In genomic region chr2:222655406-222655747, GRCh38 we compare ENCODE assay signal across 1 cellular context.
A peak's percentile ranks its signal among the peaks of the same experiment; 100 is the strongest.
TF ChIP-seq lines count a peak whose summit lies in the region.

No MANE protein-coding gene starts in this region.

TF ChIP-seq in HepG2, 621 proteins besides CTCF, POLR2A, EP300 and RAD21:
- TF ChIP-seq HDAC1 (CRISPR knock-in tag; IDR thresholded peaks at IDR 0.05) = no peak
- no peak for TF ChIP-seq EHMT2 (IDR thresholded peaks at IDR 0.05; ENCODE audit: borderline replicate concordance, low read depth, low read length)
- no peak for TF ChIP-seq ELK4 (CRISPR knock-in tag; IDR thresholded peaks at IDR 0.05; ENCODE audit: borderline replicate concordance)
- TF ChIP-seq ZNF337 (CRISPR knock-in tag; IDR thresholded peaks at IDR 0.05; ENCODE audit: borderline replicate concordance, low read depth) = no peak
- TF ChIP-seq ATF2 (CRISPR knock-in tag; IDR thresholded peaks at IDR 0.05) = no peak
- no peak for TF ChIP-seq POGK (CRISPR knock-in tag; conservative IDR thresholded peaks at IDR 0.05)
- no peak for TF ChIP-seq ZNF414 (CRISPR knock-in tag; IDR thresholded peaks at IDR 0.05)
- TF ChIP-seq SAFB2 (CRISPR knock-in tag; IDR thresholded peaks at IDR 0.05; ENCODE audit: borderline replicate concordance, low read depth) = no peak
- no peak for TF ChIP-seq SETDB1 (CRISPR knock-in tag; IDR thresholded peaks at IDR 0.05; ENCODE audit: borderline replicate concordance)
- TF ChIP-seq RORA (CRISPR knock-in tag; IDR thresholded peaks at IDR 0.05) = no peak
- no peak for TF ChIP-seq ZNF800 (CRISPR knock-in tag; IDR thresholded peaks at IDR 0.05)
- 0 out of 2 replicates have a peak, but pooled peaks have one; percentile 18 for TF ChIP-seq ZNF383 (CRISPR knock-in tag; IDR thresholded peaks at IDR 0.05; ENCODE audit: borderline replicate concordance)
- 0 out of 2 replicates have a peak, but pooled peaks have one; percentile 23 for TF ChIP-seq SMAD9 (CRISPR knock-in tag; IDR thresholded peaks at IDR 0.05)
- no peak for TF ChIP-seq PHF20 (CRISPR knock-in tag; IDR thresholded peaks at IDR 0.05)
- no peak for TF ChIP-seq JARID2 (CRISPR knock-in tag; IDR thresholded peaks at IDR 0.05; ENCODE audit: insufficient replicate concordance)
- no peak for TF ChIP-seq ZNF232 (CRISPR knock-in tag; IDR thresholded peaks at IDR 0.05; ENCODE audit: borderline replicate concordance)
- no peak for TF ChIP-seq THYN1 (CRISPR knock-in tag; IDR thresholded peaks at IDR 0.05; ENCODE audit: borderline replicate concordance, low read depth)
- TF ChIP-seq POLR2AphosphoS2 (IDR thresholded peaks at IDR 0.05; ENCODE audit: low read depth, low read length) = 0 out of 2 replicates have a peak, but pooled peaks have one; percentile 21
- TF ChIP-seq AKAP8 (CRISPR knock-in tag; IDR thresholded peaks at IDR 0.05) = no peak
- TF ChIP-seq ATM (IDR thresholded peaks at IDR 0.05; ENCODE audit: borderline replicate concordance) = no peak
- peak; percentile 96 for TF ChIP-seq MTF1 (CRISPR knock-in tag; IDR thresholded peaks at IDR 0.05)
- TF ChIP-seq ZNF792 (CRISPR knock-in tag; IDR thresholded peaks at IDR 0.05) = no peak
- no peak for TF ChIP-seq TFDP2 (CRISPR knock-in tag; IDR thresholded peaks at IDR 0.05)
- TF ChIP-seq ZC3H13 (CRISPR knock-in tag; IDR thresholded peaks at IDR 0.05) = peak; percentile 42; the same call in 1 of the 2 replicates
- no peak for TF ChIP-seq ZMYM3 (CRISPR knock-in tag; IDR thresholded peaks at IDR 0.05)
- peak; percentile 48; the same call in 1 of the 2 replicates for TF ChIP-seq POLR2G (IDR thresholded peaks at IDR 0.05; ENCODE audit: low read depth, low read length)
- TF ChIP-seq HOXD1 (CRISPR knock-in tag; IDR thresholded peaks at IDR 0.05) = no peak
- no peak for TF ChIP-seq ZNF382 (CRISPR knock-in tag; IDR thresholded peaks at IDR 0.05; ENCODE audit: borderline replicate concordance)
- TF ChIP-seq TIGD3 (CRISPR knock-in tag; IDR thresholded peaks at IDR 0.05; ENCODE audit: borderline replicate concordance) = no peak
- TF ChIP-seq ZNF841 (CRISPR knock-in tag; IDR thresholded peaks at IDR 0.05; ENCODE audit: borderline replicate concordance) = 0 out of 2 replicates have a peak, but pooled peaks have one; percentile 35
- no peak for TF ChIP-seq PHF21A (CRISPR knock-in tag; IDR thresholded peaks at IDR 0.05)
- TF ChIP-seq GZF1 (CRISPR knock-in tag; IDR thresholded peaks at IDR 0.05) = no peak
- TF ChIP-seq ZFP1 (CRISPR knock-in tag; IDR thresholded peaks at IDR 0.05) = no peak
- 0 out of 2 replicates have a peak, but pooled peaks have one; percentile 1 for TF ChIP-seq RARA (CRISPR knock-in tag; IDR thresholded peaks at IDR 0.05)
- TF ChIP-seq ZSCAN5A (CRISPR knock-in tag; IDR thresholded peaks at IDR 0.05; ENCODE audit: borderline replicate concordance) = no peak
- no peak for TF ChIP-seq ZNF777 (CRISPR knock-in tag; IDR thresholded peaks at IDR 0.05)
